ENCODE assay signal across 22 cellular contexts in genomic region chr11:1983601-1983961, GRCh38. TPM values are rescaled to one million over a fixed set of nuclear protein-coding genes. Genes with fewer than 3 reads are reported as not detected.
A peak's percentile ranks its signal among the peaks of the same experiment; 100 is the strongest.
DNase-seq lines count a peak whose midpoint lies in the region; ATAC-seq and TF ChIP-seq lines count a peak whose summit lies in the region.
"Had no signal": no experiment of that assay in that cellular context is flagged by ENCODE, and none has a peak within 500 bp of the region (broad histone marks: within the 10 kb centered on the region; RNA-seq: fewer than 3 reads in every experiment).

No MANE protein-coding gene starts in this region.

- no peaks in the 10 kb centered on the region for H3K9me2 ChIP-seq in MM.1S (replicated peaks; ENCODE audit: insufficient read depth, low read length)

- intact Hi-C loops in left ventricle myocardium superior (cut with micrococcal nuclease) (no loop called here), Right ventricle myocardium inferior (cut with DNase I) (no loop called here), lower lobe of right lung (cut with DNase I) (no loop called here)

- no peaks in the 10 kb centered on the region for H3K9me3 ChIP-seq in SJCRH30 (replicated peaks)
- H3K9me3 ChIP-seq in lower lobe of right lung = no peaks in the 10 kb centered on the region
- H3K9me3 ChIP-seq in upper lobe of left lung = no peaks in the 10 kb centered on the region
- H3K9me3 ChIP-seq in MM.1S (replicated peaks; ENCODE audit: insufficient read depth, low read length) = no peaks in the 10 kb centered on the region
- H3K9me3 ChIP-seq: MG63, Peyer's patch had no signal

- H3F3A ChIP-seq in MM.1S (ENCODE audit: insufficient read depth, low read length) = no peaks in the 10 kb centered on the region

- ATAC-seq in left ventricle myocardium superior (no peak), Right ventricle myocardium inferior (no peak), lower lobe of right lung (no peak), upper lobe of left lung (ENCODE audit: low FRiP score in 2 of 2) (no peak), HG03139 (IDR thresholded peaks at IDR 0.05; ENCODE audit: unreplicated experiment) (no peak), HG02938 (IDR thresholded peaks at IDR 0.05; ENCODE audit: unreplicated experiment) (no peak)

- no peaks in the 10 kb centered on the region for H4K20me1 ChIP-seq in MM.1S (ENCODE audit: insufficient read depth, low read length)

- no peaks in the 10 kb centered on the region for H3K4me1 ChIP-seq in SJCRH30
- H3K4me1 ChIP-seq in lower lobe of right lung = no peaks in the 10 kb centered on the region
- no peaks in the 10 kb centered on the region for H3K4me1 ChIP-seq in upper lobe of left lung
- H3K4me1 ChIP-seq in MM.1S (ENCODE audit: low read length) = no peaks in the 10 kb centered on the region
- H3K4me1 ChIP-seq: Peyer's patch had no signal

- no peak overlapping the region for H3K9ac ChIP-seq in MM.1S (ENCODE audit: low read length)
- H3K9ac ChIP-seq: GM23248, KMS-11 had no signal

- H3K27ac ChIP-seq in SJCRH30 (no peak overlapping the region; the same call in 1 of the 2 replicates), lower lobe of right lung (no peak overlapping the region), upper lobe of left lung (no peak overlapping the region), MM.1S (ENCODE audit: low read length) (no peak overlapping the region)
- H3K27ac ChIP-seq: GM23248, KMS-11, Peyer's patch had no signal

- TF ChIP-seq CTCF in lower lobe of right lung (IDR thresholded peaks at IDR 0.05) (no peak), upper lobe of left lung (IDR thresholded peaks at IDR 0.05) (no peak), MM.1S (IDR thresholded peaks at IDR 0.05; ENCODE audit: low read length) (no peak)

- WGBS in upper lobe of left lung, 2 donors = no CpG with 5 or more reads among the region's 12 CpGs

- DNase-seq in left ventricle myocardium superior (peak; percentile 4), Right ventricle myocardium inferior (ENCODE audit: missing footprints) (no peak), SJCRH30 (peak; percentile 8 to 10), lower lobe of right lung (peak; percentile 10), upper lobe of left lung (peak; percentile 3 to 27), MM.1S (no peak)
- DNase-seq: ACHN; Calu3; CD4-positive, alpha-beta T cell; DMS79 treated with DMSO at 0.1 percent for 48 hours; GF-D8; GM23248; MG63; NCI-H1105 treated with DMSO at 0.1 percent for 48 hours; NCI-H187 treated with DMSO at 0.1 percent for 48 hours; NCI-H446; NCI-H748 treated with DMSO at 0.1 percent for 48 hours; Peyer's patch; SIG-M5 had no signal

- no peak for TF ChIP-seq POLR2A in upper lobe of left lung (IDR thresholded peaks at IDR 0.05)

- H3K36me3 ChIP-seq in SJCRH30 (no peaks in the 10 kb centered on the region), lower lobe of right lung (no peaks in the 10 kb centered on the region), upper lobe of left lung (no peaks in the 10 kb centered on the region), MM.1S (replicated peaks; ENCODE audit: insufficient read depth, low read length) (no peaks in the 10 kb centered on the region)
- H3K36me3 ChIP-seq: MG63, Peyer's patch had no signal

- no peak overlapping the region for H2AFZ ChIP-seq in MM.1S (ENCODE audit: low read length)
- H2AFZ ChIP-seq: GM23248 had no signal

- no peak overlapping the region for H3K4me2 ChIP-seq in MM.1S (ENCODE audit: low read depth, low read length)
- H3K4me2 ChIP-seq: KMS-11 had no signal

- H3K79me2 ChIP-seq in MM.1S (ENCODE audit: low read length) = no peaks in the 10 kb centered on the region

- TF ChIP-seq EP300 in upper lobe of left lung (IDR thresholded peaks at IDR 0.05) = no peak

- H3K4me3 ChIP-seq in SJCRH30 (no peak overlapping the region), lower lobe of right lung (no peak overlapping the region), upper lobe of left lung (no peak overlapping the region), MM.1S (ENCODE audit: low read length) (no peak overlapping the region)
- H3K4me3 ChIP-seq: GM23248, MG63, Peyer's patch had no signal

- no peaks in the 10 kb centered on the region for H3K27me3 ChIP-seq in SJCRH30
- no peaks in the 10 kb centered on the region for H3K27me3 ChIP-seq in lower lobe of right lung (ENCODE audit: low read depth)
- H3K27me3 ChIP-seq in upper lobe of left lung = no peaks in the 10 kb centered on the region
- no peaks in the 10 kb centered on the region for H3K27me3 ChIP-seq in MM.1S (replicated peaks; ENCODE audit: insufficient read depth, low read length)
- H3K27me3 ChIP-seq: MG63, Peyer's patch had no signal

RNA-seq across cellular contexts. Expression of gene H19, which starts 14.1 kb away (rescaled TPM):
- total RNA-seq in left ventricle myocardium superior (738 TPM), Right ventricle myocardium inferior (611 TPM), lower lobe of right lung (87.6 TPM), upper lobe of left lung (100 to 1,000 TPM in 1 of 6 donors, 10 to 100 TPM in 5; 17.2 to 127 (median 64.0) TPM)
- total RNA-seq in SJCRH30 (2014; rRNA removed; shearing (Covaris generic)) = 0.10 TPM in 1 of 2 replicates, not detected in the other
- total RNA-seq: CD4-positive, alpha-beta T cell had no signal

RNA-seq across cellular contexts. Expression of gene MRPL23, which starts 36.4 kb away (rescaled TPM):
- total RNA-seq in left ventricle myocardium superior = 102 TPM
- 107 TPM for total RNA-seq in Right ventricle myocardium inferior
- 50.4 and 54.9 TPM in 2 replicates for total RNA-seq in SJCRH30 (2014; rRNA removed; shearing (Covaris generic))
- 59.2 TPM for total RNA-seq in lower lobe of right lung
- total RNA-seq in upper lobe of left lung = 100 to 1,000 TPM in 4 of 6 donors, 10 to 100 TPM in 2; 62.1 to 287 (median 150) TPM

Comparison
In these comparisons a context has a peak if more than half of its experiments do, and no peak if none do; other contexts are left out.
1. DNase-seq: peak in left ventricle myocardium superior (single experiment), SJCRH30 (2 of 2), lower lobe of right lung (single experiment) and upper lobe of left lung (2 of 2); none in Right ventricle myocardium inferior (single experiment) and MM.1S (single experiment).
2. RNA of gene H19, which starts 14.1 kb away (total RNA-seq): 738 TPM in left ventricle myocardium superior (single experiment), 611 TPM in Right ventricle myocardium inferior (single experiment), 87.6 TPM in lower lobe of right lung (single experiment) and 17.2 to 127 TPM in upper lobe of left lung; 0.10 TPM in SJCRH30; every median in the first group is over 10 times any median in the second.